ENCODE assay signal across 8 cellular contexts in the genomic region with DNA sequence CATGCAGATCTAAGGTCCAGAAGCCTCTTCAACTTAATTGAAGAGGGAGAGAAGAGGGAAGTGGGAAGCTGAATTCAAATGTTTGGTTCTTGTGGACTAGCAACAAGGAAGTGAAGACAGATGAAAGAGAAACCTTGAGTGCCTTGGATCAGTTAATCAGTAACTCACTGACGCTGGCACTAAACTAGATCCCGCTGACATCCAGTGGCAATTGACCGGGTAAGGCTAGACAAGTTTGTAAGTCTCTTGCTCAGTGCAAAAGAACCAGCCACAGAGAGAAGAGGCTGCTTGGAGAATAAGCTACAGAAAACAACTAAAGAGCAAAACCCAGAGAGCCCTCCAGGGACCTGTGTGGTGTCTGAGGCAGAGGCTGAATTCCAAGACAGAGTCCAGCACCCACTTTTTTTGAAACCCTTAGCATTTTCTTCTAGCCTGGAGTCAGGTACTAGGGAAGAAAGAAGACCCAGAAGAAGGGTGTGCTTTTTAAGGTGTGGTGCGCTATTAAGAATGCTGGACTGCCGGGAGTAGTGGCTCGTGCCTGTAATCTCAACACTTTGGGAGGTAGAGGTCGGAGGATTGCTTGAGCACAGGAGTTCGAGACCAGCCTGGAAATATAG. TPM values are rescaled to one million over a fixed set of nuclear protein-coding genes. Genes with fewer than 3 reads are reported as not detected.
DNase-seq lines count a peak whose midpoint lies in the region; ATAC-seq lines count a peak whose summit lies in the region.

No MANE protein-coding gene starts in this region.

- no peak overlapping the region for H3K4me3 Mint-ChIP-seq in natural killer cell treated with Interleukin-12 subunit alpha and Interleukin-12 subunit beta and Interleukin-15 and Interleukin-18, amount 100 ng/mL, for 72 hours
- no peak overlapping the region for H3K4me3 Mint-ChIP-seq in stimulated activated naive CD8-positive, alpha-beta T cell treated with anti-CD3 and anti-CD28 coated beads, Interleukin-15, amount 100 ng/mL, for 72 hours

- H3K27ac Mint-ChIP-seq in natural killer cell treated with Interleukin-12 subunit alpha and Interleukin-12 subunit beta and Interleukin-15 and Interleukin-18, amount 100 ng/mL, for 72 hours = no peak overlapping the region
- H3K27ac Mint-ChIP-seq in stimulated activated naive CD8-positive, alpha-beta T cell treated with anti-CD3 and anti-CD28 coated beads, Interleukin-15, amount 100 ng/mL, for 72 hours = peak overlapping the region in 1 of 2 donors; percentile 48

- DNase-seq in NOMO-1 (lab: John Stamatoyannopoulos, UW; ENCODE audit: unreplicated experiment in 2 of 2) (peak; percentile 63 to 81), dedifferentiated amniotic fluid mesenchymal stem cell (ENCODE audit: extremely low spot score) (no peak), cortex of kidney (lab: John Stamatoyannopoulos, UW) (no peak)
- DNase-seq in natural killer cell treated with Interleukin-12 subunit alpha and Interleukin-12 subunit beta and Interleukin-15 and Interleukin-18, amount 100 ng/mL, for 72 hours (ENCODE audit: low spot score) = no peak
- DNase-seq in stimulated activated naive CD8-positive, alpha-beta T cell treated with anti-CD3 and anti-CD28 coated beads, Interleukin-15, amount 100 ng/mL, for 72 hours = no peak

- H3K27ac ChIP-seq in mesodermal cell (ENCODE audit: low read depth, low read length, severe bottlenecking) = peak overlapping the region; percentile 16

- peaks cover 27 to 31% of the 10 kb centered on the region in 2 donors for H3K27me3 Mint-ChIP-seq in natural killer cell treated with Interleukin-12 subunit alpha and Interleukin-12 subunit beta and Interleukin-15 and Interleukin-18, amount 100 ng/mL, for 72 hours
- peaks cover 24% of the 10 kb centered on the region for H3K27me3 Mint-ChIP-seq in stimulated activated naive CD8-positive, alpha-beta T cell treated with anti-CD3 and anti-CD28 coated beads, Interleukin-15, amount 100 ng/mL, for 72 hours

- H3K4me1 ChIP-seq in mesodermal cell (ENCODE audit: control insufficient read depth, insufficient read depth, low read length, poor library complexity, severe bottlenecking) = peaks cover 3% of the 10 kb centered on the region

- no peak overlapping the region for H3K4me3 ChIP-seq in mesodermal cell (ENCODE audit: extremely low read depth, insufficient read depth, low read length, poor library complexity, severe bottlenecking)

- ATAC-seq in GM18520 (IDR thresholded peaks at IDR 0.05; ENCODE audit: unreplicated experiment) (peak; percentile 95), HG02884 (IDR thresholded peaks at IDR 0.05; ENCODE audit: unreplicated experiment) (peak; percentile 82)
- no peak for ATAC-seq in natural killer cell treated with Interleukin-12 subunit alpha and Interleukin-12 subunit beta and Interleukin-15 and Interleukin-18, amount 100 ng/mL, for 72 hours
- ATAC-seq in stimulated activated naive CD8-positive, alpha-beta T cell treated with anti-CD3 and anti-CD28 coated beads, Interleukin-15, amount 100 ng/mL, for 72 hours = no peak

- WGBS in mesodermal cell (ENCODE audit: insufficient coverage in 2 of 2), 2 experiments = 74 to 86% methylated on average over 7 to 8 of the region's 8 CpGs

- H3K36me3 Mint-ChIP-seq in natural killer cell treated with Interleukin-12 subunit alpha and Interleukin-12 subunit beta and Interleukin-15 and Interleukin-18, amount 100 ng/mL, for 72 hours = no peaks in the 10 kb centered on the region

- H3K9me3 ChIP-seq in mesodermal cell (ENCODE audit: control insufficient read depth, low read length) = no peaks in the 10 kb centered on the region

- no peaks in the 10 kb centered on the region for H3K4me1 Mint-ChIP-seq in natural killer cell treated with Interleukin-12 subunit alpha and Interleukin-12 subunit beta and Interleukin-15 and Interleukin-18, amount 100 ng/mL, for 72 hours (ENCODE audit: low read depth in 2 of 2)
- peaks cover under 1% of the 10 kb centered on the region for H3K4me1 Mint-ChIP-seq in stimulated activated naive CD8-positive, alpha-beta T cell treated with anti-CD3 and anti-CD28 coated beads, Interleukin-15, amount 100 ng/mL, for 72 hours

- H3K9me3 Mint-ChIP-seq in natural killer cell treated with Interleukin-12 subunit alpha and Interleukin-12 subunit beta and Interleukin-15 and Interleukin-18, amount 100 ng/mL, for 72 hours = no peaks in the 10 kb centered on the region
- H3K9me3 Mint-ChIP-seq in stimulated activated naive CD8-positive, alpha-beta T cell treated with anti-CD3 and anti-CD28 coated beads, Interleukin-15, amount 100 ng/mL, for 72 hours = no peaks in the 10 kb centered on the region

- H3K36me3 ChIP-seq in mesodermal cell (ENCODE audit: control insufficient read depth, insufficient read depth, low read length) = no peaks in the 10 kb centered on the region

RNA-seq across cellular contexts. Expression of a gene that starts 6.9 kb away (rescaled TPM):
- 1.9 TPM for polyA plus RNA-seq in mesodermal cell (2013, experiment 1 of 2)
- 1.7 TPM for polyA plus RNA-seq in mesodermal cell (2013, experiment 2 of 2)
- total RNA-seq in natural killer cell treated with Interleukin-12 subunit alpha and Interleukin-12 subunit beta and Interleukin-15 and Interleukin-18, amount 100 ng/mL, for 72 hours = under 1 TPM; 0.17 to 0.24 TPM

Comparison
In these comparisons a context has a peak if more than half of its experiments do, and no peak if none do; other contexts are left out.
1. ATAC-seq: peak in GM18520 (single experiment) and HG02884 (single experiment); none in natural killer cell treated with Interleukin-12 subunit alpha and Interleukin-12 subunit beta and Interleukin-15 and Interleukin-18, amount 100 ng/mL, for 72 hours (0 of 2) and stimulated activated naive CD8-positive, alpha-beta T cell treated with anti-CD3 and anti-CD28 coated beads, Interleukin-15, amount 100 ng/mL, for 72 hours (single experiment).
2. DNase-seq: peak in NOMO-1 (2 of 2); none in natural killer cell treated with Interleukin-12 subunit alpha and Interleukin-12 subunit beta and Interleukin-15 and Interleukin-18, amount 100 ng/mL, for 72 hours (single experiment), stimulated activated naive CD8-positive, alpha-beta T cell treated with anti-CD3 and anti-CD28 coated beads, Interleukin-15, amount 100 ng/mL, for 72 hours (0 of 2), dedifferentiated amniotic fluid mesenchymal stem cell (single experiment) and cortex of kidney (single experiment).